In the genomic region with DNA sequence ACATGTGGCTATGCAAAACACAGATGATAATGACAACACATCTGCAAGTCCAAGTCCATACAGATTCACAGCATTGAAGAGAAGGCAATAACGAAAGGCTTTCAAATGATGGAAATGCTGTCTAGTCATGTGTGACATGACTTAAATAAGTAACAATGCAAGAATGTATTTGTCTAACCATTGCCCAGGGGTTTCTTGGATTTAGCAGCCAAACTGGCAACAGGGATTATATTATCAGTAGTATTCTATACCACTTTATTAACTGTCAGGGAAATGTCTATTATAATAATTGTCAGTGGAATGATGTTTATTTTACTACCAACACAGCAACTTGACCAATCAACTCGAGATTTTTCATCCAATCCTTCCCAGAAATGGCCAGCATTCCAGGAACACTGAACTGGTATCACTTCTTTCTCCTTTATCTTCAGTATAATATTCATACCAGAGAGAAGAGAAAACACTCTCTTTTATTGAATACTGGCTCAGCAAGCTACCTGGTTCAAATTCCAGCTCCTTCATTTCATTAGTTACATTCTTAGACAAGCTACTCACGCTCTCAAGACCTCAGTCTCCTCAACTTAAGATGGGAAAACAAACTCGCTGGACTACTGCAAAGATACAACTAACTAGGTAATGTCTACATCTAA, we compare ENCODE assay signal across 27 cellular contexts.
DNase-seq lines count a peak whose midpoint lies in the region; ATAC-seq and TF ChIP-seq lines count a peak whose summit lies in the region.
"Had no signal": no experiment of that assay in that cellular context is flagged by ENCODE, and none has a peak within 500 bp of the region (broad histone marks: within the 10 kb centered on the region; RNA-seq: fewer than 3 reads in every experiment).

No MANE protein-coding gene starts in this region.

- TF ChIP-seq CTCF in SK-N-SH (IDR thresholded peaks at IDR 0.05) (no peak), fibroblast of the aortic adventitia (IDR thresholded peaks at IDR 0.05; ENCODE audit: insufficient read depth, low read length) (no peak), osteocyte (IDR thresholded peaks at IDR 0.05) (no peak)

- 69% methylated on average over 4 of the region's 4 CpGs for WGBS in SK-N-SH (ENCODE audit: low lambda C conversion rate)

- no peaks in the 10 kb centered on the region for H3K27me3 ChIP-seq in SK-N-SH (ENCODE audit: insufficient read depth)

- H3K9me2 ChIP-seq in SK-N-SH: no peaks in the 10 kb centered on the region

- peaks cover 31% of the 10 kb centered on the region for H3K4me1 Mint-ChIP-seq in osteocyte (ENCODE audit: unreplicated experiment)
- H3K4me1 Mint-ChIP-seq in stimulated activated memory B cell treated with anti-CD40 and anti-IgM and Interleukin-4, amounts not matched to agents 10 μg/mL and 1 μg/mL and 100 μg/mL, for 72 hours: peaks cover 13% of the 10 kb centered on the region

- H2AFZ ChIP-seq in SK-N-SH (ENCODE audit: low read depth): no peak overlapping the region

- DNase-seq in EH (ENCODE audit: low read depth) (peak; percentile 60), SK-N-SH (no peak), fibroblast of the aortic adventitia (ENCODE audit: low read depth) (peak; percentile 65), osteocyte (ENCODE audit: extremely low spot score, unreplicated experiment) (no peak), DMS53 (lab: John Stamatoyannopoulos, UW) (no peak), NCI-H2171 treated with DMSO at 0.1 percent for 48 hours (lab: John Stamatoyannopoulos, UW) (no peak)
- DNase-seq: activated CD4-positive, alpha-beta T cell treated with anti-CD3 and anti-CD28 coated beads for 48 hours; activated CD8-positive, alpha-beta memory T cell treated with anti-CD3 and anti-CD28 coated beads for 24 hours; activated effector memory CD4-positive, alpha-beta T cell treated with Interleukin-2 at 50 U/mL for 16 hours; activated naive CD8-positive, alpha-beta T cell treated with anti-CD3 and anti-CD28 coated beads for 36 hours; AML-193; CD4-positive, alpha-beta T cell; DMS 273 treated with DMSO at 0.1 percent for 48 hours; foreskin fibroblast; Kasumi-1; left colon; mesendoderm; NCI-H1436 treated with DMSO at 0.1 percent for 48 hours; NCI-H510A; T-helper 9 cell; WERI-Rb-1 had no signal

- peak overlapping the region in 1 of 2 experiments; percentile 56; a peak in 2 of 4 replicates for H3K27ac ChIP-seq in SK-N-SH (ENCODE audit: low read depth in 2 of 2, low read length in 1 of 2)
- H3K27ac ChIP-seq: WERI-Rb-1 had no signal

- peaks cover 95% of the 10 kb centered on the region for H3K79me2 ChIP-seq in SK-N-SH (ENCODE audit: insufficient read depth)

- no peak overlapping the region for H3K4me3 ChIP-seq in SK-N-SH (ENCODE audit: low read depth in 2 of 2, low read length in 1 of 2)
- H3K4me3 ChIP-seq in fibroblast of the aortic adventitia (ENCODE audit: low read depth, low read length): no peak overlapping the region
- H3K4me3 ChIP-seq: HAP-1 had no signal

- peaks cover 23% of the 10 kb centered on the region for H3F3A ChIP-seq in SK-N-SH (replicated peaks; ENCODE audit: insufficient read depth)

- no peaks in the 10 kb centered on the region for H3K9me3 ChIP-seq in SK-N-SH
- H3K9me3 ChIP-seq: HAP-1 had no signal

- peak overlapping the region; percentile 70 for H3K27ac Mint-ChIP-seq in osteocyte (ENCODE audit: unreplicated experiment)
- H3K27ac Mint-ChIP-seq in stimulated activated memory B cell treated with anti-CD40 and anti-IgM and Interleukin-4, amounts not matched to agents 10 μg/mL and 1 μg/mL and 100 μg/mL, for 72 hours: no peak overlapping the region
- H3K27ac Mint-ChIP-seq: activated naive CD8-positive, alpha-beta T cell treated with anti-CD3 and anti-CD28 coated beads for 36 hours; brain; CD4-positive, alpha-beta T cell; stimulated activated naive CD8-positive, alpha-beta T cell treated with anti-CD3 and anti-CD28 coated beads, Interleukin-15, Interleukin-2, amounts not matched to agents 100 ng/mL and 50 ng/mL, for 24 hours had no signal

- peak overlapping the region; percentile 5 for H3K4me3 Mint-ChIP-seq in osteocyte (ENCODE audit: unreplicated experiment)
- H3K4me3 Mint-ChIP-seq in stimulated activated memory B cell treated with anti-CD40 and anti-IgM and Interleukin-4, amounts not matched to agents 10 μg/mL and 1 μg/mL and 100 μg/mL, for 72 hours: no peak overlapping the region
- H3K4me3 Mint-ChIP-seq: activated naive CD8-positive, alpha-beta T cell treated with anti-CD3 and anti-CD28 coated beads for 36 hours; brain; CD4-positive, alpha-beta T cell; stimulated activated naive CD8-positive, alpha-beta T cell treated with anti-CD3 and anti-CD28 coated beads, Interleukin-15, Interleukin-2, amounts not matched to agents 100 ng/mL and 50 ng/mL, for 24 hours had no signal

- H3K27me3 Mint-ChIP-seq in osteocyte (ENCODE audit: unreplicated experiment): no peaks in the 10 kb centered on the region
- H3K27me3 Mint-ChIP-seq in stimulated activated memory B cell treated with anti-CD40 and anti-IgM and Interleukin-4, amounts not matched to agents 10 μg/mL and 1 μg/mL and 100 μg/mL, for 72 hours: no peaks in the 10 kb centered on the region
- H3K27me3 Mint-ChIP-seq: activated naive CD8-positive, alpha-beta T cell treated with anti-CD3 and anti-CD28 coated beads for 36 hours; brain; CD4-positive, alpha-beta T cell; stimulated activated naive CD8-positive, alpha-beta T cell treated with anti-CD3 and anti-CD28 coated beads, Interleukin-15, Interleukin-2, amounts not matched to agents 100 ng/mL and 50 ng/mL, for 24 hours had no signal

- no peaks in the 10 kb centered on the region for H3K9me3 Mint-ChIP-seq in osteocyte (ENCODE audit: unreplicated experiment)
- no peaks in the 10 kb centered on the region for H3K9me3 Mint-ChIP-seq in stimulated activated memory B cell treated with anti-CD40 and anti-IgM and Interleukin-4, amounts not matched to agents 10 μg/mL and 1 μg/mL and 100 μg/mL, for 72 hours
- H3K9me3 Mint-ChIP-seq: activated naive CD8-positive, alpha-beta T cell treated with anti-CD3 and anti-CD28 coated beads for 36 hours; brain; CD4-positive, alpha-beta T cell; stimulated activated naive CD8-positive, alpha-beta T cell treated with anti-CD3 and anti-CD28 coated beads, Interleukin-15, Interleukin-2, amounts not matched to agents 100 ng/mL and 50 ng/mL, for 24 hours had no signal

- no peaks in the 10 kb centered on the region for H3K36me3 Mint-ChIP-seq in osteocyte (ENCODE audit: unreplicated experiment)
- H3K36me3 Mint-ChIP-seq in stimulated activated memory B cell treated with anti-CD40 and anti-IgM and Interleukin-4, amounts not matched to agents 10 μg/mL and 1 μg/mL and 100 μg/mL, for 72 hours: no peaks in the 10 kb centered on the region
- H3K36me3 Mint-ChIP-seq: brain had no signal

- POLR2A ChIA-PET in SK-N-SH (lab: Yijun Ruan, JAX): no interaction called here

- no peak overlapping the region for H3K9ac ChIP-seq in SK-N-SH

- ATAC-seq in GM21529 (IDR thresholded peaks at IDR 0.05; ENCODE audit: unreplicated experiment): no peak
- ATAC-seq in stimulated activated memory B cell treated with anti-CD40 and anti-IgM and Interleukin-4, amounts not matched to agents 10 μg/mL and 1 μg/mL and 100 μg/mL, for 72 hours: no peak
- ATAC-seq: left colon, Right ventricle myocardium inferior had no signal

- no peaks in the 10 kb centered on the region for H4K20me1 ChIP-seq in SK-N-SH (ENCODE audit: insufficient read depth)

- CTCF ChIA-PET in SK-N-SH (lab: Yijun Ruan, JAX): interaction anchor here (1.3 kb wide), 1 partner anchor 11 kb away, joined by 3 read pairs; no protein-coding TSS in a partner anchor

- no peak for TF ChIP-seq RAD21 in SK-N-SH (IDR thresholded peaks at IDR 0.05; ENCODE audit: low read length)

- peaks cover 0 to 6% of the 10 kb centered on the region in 2 experiments for H3K36me3 ChIP-seq in SK-N-SH (replicated peaks in 1 of 2; ENCODE audit: control insufficient read depth in 1 of 2, insufficient read depth in 2 of 2, low read length in 1 of 2)
- H3K36me3 ChIP-seq: HAP-1, WERI-Rb-1 had no signal

- peaks cover 9 to 18% of the 10 kb centered on the region in 2 experiments; a peak in 2 of 4 replicates for H3K4me1 ChIP-seq in SK-N-SH (ENCODE audit: control insufficient read depth in 1 of 2, insufficient read depth in 2 of 2, low read depth in 1 of 2, low read length in 1 of 2)

- no peak overlapping the region for H3K4me2 ChIP-seq in SK-N-SH

- no peak for TF ChIP-seq EP300 in SK-N-SH (IDR thresholded peaks at IDR 0.05; ENCODE audit: borderline replicate concordance in 1 of 2, low read depth in 1 of 2, low read length in 1 of 2)

TF ChIP-seq in SK-N-SH, 30 proteins besides CTCF, POLR2A, EP300 and RAD21:
- TF ChIP-seq PBX3 (IDR thresholded peaks at IDR 0.05) (peak; percentile 9; the same call in 1 of the 2 replicates), IRF3 (IDR thresholded peaks at IDR 0.05; ENCODE audit: low read depth, low read length) (no peak)

Comparison
In these comparisons a context has a peak if more than half of its experiments do, and no peak if none do; other contexts are left out.
1. DNase-seq: peak in EH (single experiment) and fibroblast of the aortic adventitia (single experiment); none in SK-N-SH (single experiment), osteocyte (single experiment), DMS53 (single experiment) and NCI-H2171 treated with DMSO at 0.1 percent for 48 hours (single experiment).